In genomic region chr11:32821917-32822560, GRCh38 we compare ENCODE assay signal across 23 cellular contexts. TPM values are rescaled to one million over a fixed set of nuclear protein-coding genes. Genes with fewer than 3 reads are reported as not detected.
A peak's percentile ranks its signal among the peaks of the same experiment; 100 is the strongest.
DNase-seq lines count a peak whose midpoint lies in the region; ATAC-seq and TF ChIP-seq lines count a peak whose summit lies in the region.
"Had no signal": no experiment of that assay in that cellular context is flagged by ENCODE, and none has a peak within 500 bp of the region (broad histone marks: within the 10 kb centered on the region; RNA-seq: fewer than 3 reads in every experiment).

No MANE protein-coding gene starts in this region.

- H3K36me3 Mint-ChIP-seq in endodermal cell (ENCODE audit: low read depth): no peaks in the 10 kb centered on the region
- H3K36me3 Mint-ChIP-seq: naive thymus-derived CD4-positive, alpha-beta T cell had no signal

- peak overlapping the region; percentile 5 for H2AFZ ChIP-seq in HCT116 (ENCODE audit: low read depth, low read length, poor library complexity, severe bottlenecking)
- no peak overlapping the region for H2AFZ ChIP-seq in PC-9
- H2AFZ ChIP-seq: GM23338 had no signal

- H3K79me2 ChIP-seq in HCT116 (ENCODE audit: insufficient read depth, low read length): no peaks in the 10 kb centered on the region
- H3K79me2 ChIP-seq in PC-9 (ENCODE audit: low read depth): no peaks in the 10 kb centered on the region

- RAD21 ChIA-PET in HCT116 (lab: Charles Lee; ENCODE audit: low non-redundant PET in 1 of 2, low total read pairs in 2 of 2, uncharacterized antibody in 2 of 2, unreplicated experiment in 2 of 2): no interaction called here

- H3K4me1 ChIP-seq in HCT116 (ENCODE audit: control insufficient read depth in 1 of 2, insufficient read depth in 2 of 2, low read length in 2 of 2) (peaks cover 0 to 10% of the 10 kb centered on the region in 2 experiments; a peak in 2 of 4 replicates), PC-9 (replicated peaks; ENCODE audit: insufficient read depth) (peaks cover 40% of the 10 kb centered on the region), Peyer's patch (no peaks in the 10 kb centered on the region), endodermal cell (ENCODE audit: control insufficient read depth, insufficient read depth, low read length) (no peaks in the 10 kb centered on the region)
- H3K4me1 ChIP-seq: pancreas had no signal

- no peaks in the 10 kb centered on the region for H4K20me1 ChIP-seq in HCT116 (ENCODE audit: insufficient read depth)
- no peaks in the 10 kb centered on the region for H4K20me1 ChIP-seq in PC-9 (ENCODE audit: insufficient read depth)

- H3K9me3 ChIP-seq in HCT116 (ENCODE audit: control insufficient read depth in 1 of 2, insufficient read depth in 1 of 2, low read depth in 1 of 2, low read length in 2 of 2) (no peaks in the 10 kb centered on the region), PC-9 (ENCODE audit: insufficient read depth, low read depth) (peaks cover 8% of the 10 kb centered on the region; the same call in 1 of the 2 replicates), Peyer's patch (no peaks in the 10 kb centered on the region), endodermal cell (ENCODE audit: control insufficient read depth, low read length) (no peaks in the 10 kb centered on the region)
- H3K9me3 ChIP-seq: esophagus squamous epithelium, pancreas, tibial nerve had no signal

- POLR2A ChIA-PET in HCT116 (lab: Charles Lee): no interaction called here
- POLR2A ChIA-PET in PC-9 (lab: Charles Lee; ENCODE audit: unreplicated experiment): no interaction called here

- WGBS in endodermal cell (ENCODE audit: insufficient coverage in 1 of 2, insufficient read length in 1 of 2), 2 experiments: 80 to 88% methylated on average over 1 to 5 of the region's 5 CpGs

- H3K27me3 ChIP-seq in GM06990 (replicated peaks; ENCODE audit: control insufficient read depth, insufficient read depth, low read length) (no peaks in the 10 kb centered on the region), HCT116 (ENCODE audit: insufficient read depth, low read length) (no peaks in the 10 kb centered on the region), PC-9 (ENCODE audit: insufficient read depth, low read depth) (no peaks in the 10 kb centered on the region), Peyer's patch (no peaks in the 10 kb centered on the region), endodermal cell (ENCODE audit: control insufficient read depth, insufficient read depth, low read length, poor library complexity, severe bottlenecking) (no peaks in the 10 kb centered on the region)
- H3K27me3 ChIP-seq: esophagus squamous epithelium, pancreas, tibial nerve had no signal

- no peak for TF ChIP-seq RAD21 in HCT116 (IDR thresholded peaks at IDR 0.05; ENCODE audit: low read depth)

- TF ChIP-seq CTCF in GM06990 (IDR thresholded peaks at IDR 0.05; ENCODE audit: insufficient read depth, low read length, poor library complexity, severe bottlenecking) (no peak), HCT116 (IDR thresholded peaks at IDR 0.05 in 2 of 3, conservative IDR thresholded peaks at IDR 0.05 in 1 of 3; ENCODE audit: borderline replicate concordance in 1 of 3, insufficient read depth in 1 of 3, low read depth in 2 of 3, low read length in 2 of 3) (no peak), PC-9 (conservative IDR thresholded peaks at IDR 0.05) (no peak), Peyer's patch (IDR thresholded peaks at IDR 0.05) (no peak), endodermal cell (conservative IDR thresholded peaks at IDR 0.05) (no peak)

- H3K27ac ChIP-seq in HCT116 (ENCODE audit: low read depth, low read length) (no peak overlapping the region), PC-9 (peak overlapping the region; percentile 49; the same call in 1 of the 2 replicates), Peyer's patch (no peak overlapping the region), endodermal cell (ENCODE audit: low read depth, low read length) (no peak overlapping the region)
- H3K27ac ChIP-seq: pancreas had no signal

- H3K27ac Mint-ChIP-seq in endodermal cell: no peak overlapping the region
- H3K27ac Mint-ChIP-seq: GM23338; naive thymus-derived CD4-positive, alpha-beta T cell; stimulated activated naive B cell treated with anti-CD40 and anti-IgM and Interleukin-4, amounts not matched to agents 10 μg/mL and 1 μg/mL and 100 μg/mL, for 72 hours had no signal

- CTCF ChIA-PET in HCT116 (lab: Charles Lee) (no interaction called here), PC-9 (lab: Charles Lee) (no interaction called here)

- H3K4me3 Mint-ChIP-seq in endodermal cell: no peak overlapping the region
- H3K4me3 Mint-ChIP-seq: central memory CD8-positive, alpha-beta T cell; GM23338; stimulated activated naive B cell treated with anti-CD40 and anti-IgM and Interleukin-4, amounts not matched to agents 10 μg/mL and 1 μg/mL and 100 μg/mL, for 72 hours had no signal

- no peaks in the 10 kb centered on the region for H3K4me1 Mint-ChIP-seq in endodermal cell

- intact Hi-C loops in HCT116 (cut with micrococcal nuclease) (no loop called here), PC-9 (cut with micrococcal nuclease; ENCODE audit: unreplicated experiment) (no loop called here)

- H3K9me2 ChIP-seq in HCT116 (ENCODE audit: insufficient read depth) (no peaks in the 10 kb centered on the region), PC-9 (ENCODE audit: insufficient read depth) (no peaks in the 10 kb centered on the region)

- H3K9me3 Mint-ChIP-seq in endodermal cell: peaks cover 3% of the 10 kb centered on the region
- H3K9me3 Mint-ChIP-seq: central memory CD8-positive, alpha-beta T cell; GM23338; stimulated activated naive B cell treated with anti-CD40 and anti-IgM and Interleukin-4, amounts not matched to agents 10 μg/mL and 1 μg/mL and 100 μg/mL, for 72 hours had no signal

- H3K4me3 ChIP-seq in GM06990 (replicated peaks; ENCODE audit: low read depth, low read length) (peak overlapping the region; percentile 32), HCT116 (replicated peaks in 1 of 2; ENCODE audit: low read depth in 1 of 2, low read length in 2 of 2) (no peak overlapping the region), PC-9 (no peak overlapping the region), Peyer's patch (no peak overlapping the region), endodermal cell (ENCODE audit: low read length) (no peak overlapping the region)
- H3K4me3 ChIP-seq: esophagus squamous epithelium, GM23338, pancreas, tibial nerve had no signal

- no peak for TF ChIP-seq POLR2A in HCT116 (IDR thresholded peaks at IDR 0.05; ENCODE audit: borderline replicate concordance, extremely low read depth, insufficient read depth, insufficient read length)
- TF ChIP-seq POLR2A in Peyer's patch (IDR thresholded peaks at IDR 0.05): no peak

- H3K9ac ChIP-seq in HCT116 (ENCODE audit: low read length) (no peak overlapping the region), endodermal cell (ENCODE audit: extremely low read depth, low read length, poor library complexity, severe bottlenecking) (no peak overlapping the region)

- DNase-seq in GM06990 (ENCODE audit: extremely low read depth, insufficient read length): peak; percentile 10
- no peak for DNase-seq in HCT116 (ENCODE audit: low read depth, low spot score)
- no peak for DNase-seq in PC-9
- DNase-seq in Peyer's patch: no peak
- DNase-seq in endodermal cell: no peak
- DNase-seq: activated CD4-positive, alpha-beta T cell treated with anti-CD3 and anti-CD28 coated beads for 1 hour; activated effector memory CD4-positive, alpha-beta T cell treated with anti-CD3 and anti-CD28 coated beads, Interleukin-2, amount 50 U/mL, for 16 hours; aorta; esophagus squamous epithelium; naive thymus-derived CD4-positive, alpha-beta T cell; NCI-H1694 treated with DMSO at 0.1 percent for 48 hours; NCI-H345; NK-92 treated with Interleukin-12 subunit alpha and Interleukin-12 subunit beta, amount 100 ng/mL, for 24 hours; pancreas; RPMI8226; stimulated activated naive B cell treated with anti-CD40 and anti-IgM and Interleukin-4, amounts not matched to agents 10 μg/mL and 1 μg/mL and 100 μg/mL, for 72 hours had no signal

- H3K36me3 ChIP-seq in GM06990 (ENCODE audit: control insufficient read depth, insufficient read depth, low read length): no peaks in the 10 kb centered on the region
- H3K36me3 ChIP-seq in HCT116 (ENCODE audit: control insufficient read depth in 1 of 2, insufficient read depth in 2 of 2, low read length in 2 of 2): no peaks in the 10 kb centered on the region
- H3K36me3 ChIP-seq in PC-9 (ENCODE audit: low read depth): no peaks in the 10 kb centered on the region
- no peaks in the 10 kb centered on the region for H3K36me3 ChIP-seq in Peyer's patch
- no peaks in the 10 kb centered on the region for H3K36me3 ChIP-seq in endodermal cell (ENCODE audit: control insufficient read depth, insufficient read depth, low read length)
- H3K36me3 ChIP-seq: esophagus squamous epithelium, pancreas, tibial nerve had no signal

- no peaks in the 10 kb centered on the region for H3K27me3 Mint-ChIP-seq in endodermal cell (ENCODE audit: insufficient read depth)
- H3K27me3 Mint-ChIP-seq: stimulated activated naive B cell treated with anti-CD40 and anti-IgM and Interleukin-4, amounts not matched to agents 10 μg/mL and 1 μg/mL and 100 μg/mL, for 72 hours had no signal

- no TSS peak for BruUV-seq in HCT116 (replicated peaks; lab: Mats Ljungman, UMichigan)
- no TSS peak for BruUV-seq in PC-9 (replicated peaks; lab: Mats Ljungman, UMichigan)

- peak; percentile 49 for ATAC-seq in GM18502 (IDR thresholded peaks at IDR 0.05; ENCODE audit: poor library complexity, unreplicated experiment)
- no peak for ATAC-seq in HCT116
- ATAC-seq in GM19328 (IDR thresholded peaks at IDR 0.05; ENCODE audit: unreplicated experiment): no peak
- ATAC-seq: GM23338; naive thymus-derived CD4-positive, alpha-beta T cell; pancreas; sciatic nerve; SK-N-SH treated with all-trans-retinoic acid at 6 μM for 48 hours; stimulated activated naive B cell treated with anti-CD40 and anti-IgM and Interleukin-4, amounts not matched to agents 10 μg/mL and 1 μg/mL and 100 μg/mL, for 72 hours had no signal

- H3K4me2 ChIP-seq in HCT116 (ENCODE audit: low read length) (peak overlapping the region; percentile 16), PC-9 (peak overlapping the region; percentile 46)
- H3K4me2 ChIP-seq: GM23338 had no signal

- peaks cover 15% of the 10 kb centered on the region for H3F3A ChIP-seq in PC-9 (ENCODE audit: insufficient read depth, low read depth)

TF ChIP-seq in HCT116, 20 proteins besides CTCF, POLR2A, EP300 and RAD21 (continues in another document):
- TF ChIP-seq ELF1 (IDR thresholded peaks at IDR 0.05; ENCODE audit: borderline replicate concordance, low read depth): no peak
- no peak for TF ChIP-seq SP1 (IDR thresholded peaks at IDR 0.05; ENCODE audit: low read depth)

RNA-seq across cellular contexts. Expression of gene PRRG4, which starts 7.7 kb away (rescaled TPM):
- total RNA-seq in HCT116 (2021; ENCODE audit: unreplicated experiment): 5.4 TPM
- polyA plus RNA-seq in HCT116 (2012): 2.1 and 2.4 TPM in 2 replicates
- 11.5 and 11.9 TPM in 2 replicates for total RNA-seq in PC-9 (2021)
- total RNA-seq in Peyer's patch: 10 to 100 TPM in 2 of 4 donors, 1 to 10 TPM in 2; 3.3 to 16.1 (median 9.8) TPM
- total RNA-seq in endodermal cell: 1 to 10 TPM; 2.9 to 3.7 TPM
- polyA plus RNA-seq in endodermal cell (2013, experiment 1 of 2): 0.25 TPM
- polyA plus RNA-seq in endodermal cell (2013, experiment 2 of 2): 0.25 TPM
- polyA plus RNA-seq: naive thymus-derived CD4-positive, alpha-beta T cell had no signal

RNA-seq across cellular contexts. Expression of gene CCDC73, which starts 27.6 kb away (rescaled TPM):
- not detected for total RNA-seq in HCT116 (2021; ENCODE audit: unreplicated experiment)
- polyA plus RNA-seq in HCT116 (2012): 0.01 TPM in 1 of 2 replicates, not detected in the other
- not detected in 2 replicates for total RNA-seq in PC-9 (2021)
- not detected for total RNA-seq in Peyer's patch
- not detected for total RNA-seq in endodermal cell
- not detected for polyA plus RNA-seq in endodermal cell (2013, experiment 1 of 2)
- polyA plus RNA-seq in endodermal cell (2013, experiment 2 of 2): not detected
- total RNA-seq: aorta; GM23338; naive thymus-derived CD4-positive, alpha-beta T cell; sciatic nerve had no signal
- polyA plus RNA-seq: aorta; naive thymus-derived CD4-positive, alpha-beta T cell; pancreas had no signal
